ENCODE assay signal across 23 cellular contexts in genomic region chr10:63696205-63696604, GRCh38.
"Had no signal": no experiment of that assay in that cellular context is flagged by ENCODE, and none has a peak within 500 bp of the region (broad histone marks: within the 10 kb centered on the region; RNA-seq: fewer than 3 reads in every experiment).

No MANE protein-coding gene starts in this region.

- H3K9me3 Mint-ChIP-seq: immature natural killer cell; natural killer cell treated with Interleukin-12 subunit alpha and Interleukin-12 subunit beta and Interleukin-15 and Interleukin-18, amount 100 ng/mL, for 72 hours; stimulated activated memory B cell treated with anti-CD40 and anti-IgM and Interleukin-4, amounts not matched to agents 10 μg/mL and 1 μg/mL and 100 μg/mL, for 72 hours; type B pancreatic cell had no signal

- ATAC-seq: left ventricle myocardium superior; lower lobe of right lung; mucosa of descending colon; natural killer cell treated with Interleukin-12 subunit alpha and Interleukin-12 subunit beta and Interleukin-15 and Interleukin-18, amount 100 ng/mL, for 72 hours; right cardiac atrium; stimulated activated memory B cell treated with anti-CD40 and anti-IgM and Interleukin-4, amounts not matched to agents 10 μg/mL and 1 μg/mL and 100 μg/mL, for 72 hours; stimulated activated naive CD8-positive, alpha-beta T cell treated with anti-CD3 and anti-CD28 coated beads, Interleukin-15, Interleukin-2, amounts not matched to agents 100 U/mL and 50 U/mL, for 24 hours had no signal

- H3K27ac ChIP-seq: dorsolateral prefrontal cortex, lower lobe of right lung, neural progenitor cell, prostate gland, sigmoid colon, skin epidermis, spleen, testis, tibial artery had no signal

- H3K4me2 ChIP-seq: neural progenitor cell had no signal

- H3K4me3 ChIP-seq: dorsolateral prefrontal cortex, lower lobe of right lung, mucosa of descending colon, neural progenitor cell, prostate gland, sigmoid colon, skin epidermis, spleen, testis, tibial artery had no signal

- DNase-seq: dorsolateral prefrontal cortex; effector CD4-positive, alpha-beta T cell; hypothalamus; immature natural killer cell; islet precursor cell; left ventricle myocardium superior; lower lobe of right lung; mucosa of descending colon; naive B cell; right cardiac atrium; sigmoid colon; spleen; stimulated activated CD4-positive, alpha-beta T cell treated with anti-CD3 and anti-CD28 coated beads, Interleukin-4, amount 100 ng/mL, for 4 hours; stimulated activated naive CD8-positive, alpha-beta T cell treated with anti-CD3 and anti-CD28 coated beads, Interleukin-15, Interleukin-2, amounts not matched to agents 100 U/mL and 50 U/mL, for 24 hours; substantia nigra; testis; tibial artery had no signal

- H3K27ac Mint-ChIP-seq: immature natural killer cell; natural killer cell treated with Interleukin-12 subunit alpha and Interleukin-12 subunit beta and Interleukin-15 and Interleukin-18, amount 100 ng/mL, for 72 hours; neural progenitor cell; stimulated activated memory B cell treated with anti-CD40 and anti-IgM and Interleukin-4, amounts not matched to agents 10 μg/mL and 1 μg/mL and 100 μg/mL, for 72 hours; type B pancreatic cell had no signal

- H3K4me1 ChIP-seq: neural progenitor cell had no signal

- H3K27me3 ChIP-seq: dorsolateral prefrontal cortex, neural progenitor cell, sigmoid colon, spleen, testis, tibial artery had no signal

- H3K4me1 Mint-ChIP-seq: immature natural killer cell, neural progenitor cell had no signal

- H3K4me3 Mint-ChIP-seq: immature natural killer cell; natural killer cell treated with Interleukin-12 subunit alpha and Interleukin-12 subunit beta and Interleukin-15 and Interleukin-18, amount 100 ng/mL, for 72 hours; neural progenitor cell; stimulated activated memory B cell treated with anti-CD40 and anti-IgM and Interleukin-4, amounts not matched to agents 10 μg/mL and 1 μg/mL and 100 μg/mL, for 72 hours; type B pancreatic cell had no signal

- H3K36me3 ChIP-seq: lower lobe of right lung, neural progenitor cell, prostate gland, sigmoid colon, spleen, tibial artery had no signal

- H3K27me3 Mint-ChIP-seq: naive B cell, type B pancreatic cell had no signal

- H3K36me3 Mint-ChIP-seq: immature natural killer cell; naive B cell; natural killer cell treated with Interleukin-12 subunit alpha and Interleukin-12 subunit beta and Interleukin-15 and Interleukin-18, amount 100 ng/mL, for 72 hours; neural progenitor cell; stimulated activated memory B cell treated with anti-CD40 and anti-IgM and Interleukin-4, amounts not matched to agents 10 μg/mL and 1 μg/mL and 100 μg/mL, for 72 hours; type B pancreatic cell had no signal

- H3K9me3 ChIP-seq: lower lobe of right lung, mucosa of descending colon, prostate gland, sigmoid colon, spleen, testis, tibial artery had no signal

- H2AFZ ChIP-seq: neural progenitor cell had no signal
